Comparison of ENCODE assay signal across 1 cellular context in the genomic region with DNA sequence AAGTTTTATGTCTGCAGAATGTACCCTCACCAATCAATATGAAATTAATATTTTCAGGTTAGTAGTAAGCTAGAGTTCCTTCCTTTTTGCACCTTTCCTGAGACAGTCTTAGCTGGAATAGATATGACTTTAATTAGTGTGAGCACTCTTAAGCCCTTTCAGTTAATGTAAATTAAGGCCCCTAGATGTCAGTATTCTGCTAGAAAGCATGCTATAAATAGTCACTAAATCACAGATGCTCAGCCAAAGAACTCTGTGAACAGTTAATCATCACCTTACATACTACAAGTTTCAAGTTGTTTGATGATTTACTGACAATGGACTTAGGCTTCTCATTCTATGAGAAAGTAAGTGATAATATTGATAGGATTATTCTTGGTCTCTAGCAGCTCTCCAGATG.
TF ChIP-seq lines count a peak whose summit lies in the region.

No MANE protein-coding gene starts in this region.

TF ChIP-seq in K562, 482 proteins besides CTCF, POLR2A, EP300 and RAD21 (continued from another document):
- TF ChIP-seq DEAF1 (CRISPR knock-in tag; IDR thresholded peaks at IDR 0.05) (peak; percentile 25; the same call in 1 of the 2 replicates), PHF8 (IDR thresholded peaks at IDR 0.05; ENCODE audit: borderline replicate concordance, low read length) (no peak), ZNF217 (CRISPR knock-in tag; IDR thresholded peaks at IDR 0.05) (no peak), SIN3B (IDR thresholded peaks at IDR 0.05; ENCODE audit: low read depth) (no peak), KLF13 (tag; IDR thresholded peaks at IDR 0.05; ENCODE audit: borderline replicate concordance, low read depth) (no peak), ZNF12 (CRISPR knock-in tag; IDR thresholded peaks at IDR 0.05) (no peak), BRD4 (IDR thresholded peaks at IDR 0.05) (no peak), ZNF165 (CRISPR knock-in tag; IDR thresholded peaks at IDR 0.05; ENCODE audit: borderline replicate concordance) (no peak), DNMT1 (IDR thresholded peaks at IDR 0.05) (no peak), PBX2 (CRISPR knock-in tag; IDR thresholded peaks at IDR 0.05; ENCODE audit: low read depth) (no peak), PBX2 (tag; conservative IDR thresholded peaks at IDR 0.05; ENCODE audit: low read depth) (peak; percentile 74), HMG20A (CRISPR knock-in tag; conservative IDR thresholded peaks at IDR 0.05) (no peak), CUX1 (CRISPR knock-in tag; IDR thresholded peaks at IDR 0.05) (no peak), MEF2A (IDR thresholded peaks at IDR 0.05; ENCODE audit: control insufficient read depth, low read depth, low read length) (0 out of 2 replicates have a peak, but pooled peaks have one; percentile 46)
- TF ChIP-seq, protein P1, sequence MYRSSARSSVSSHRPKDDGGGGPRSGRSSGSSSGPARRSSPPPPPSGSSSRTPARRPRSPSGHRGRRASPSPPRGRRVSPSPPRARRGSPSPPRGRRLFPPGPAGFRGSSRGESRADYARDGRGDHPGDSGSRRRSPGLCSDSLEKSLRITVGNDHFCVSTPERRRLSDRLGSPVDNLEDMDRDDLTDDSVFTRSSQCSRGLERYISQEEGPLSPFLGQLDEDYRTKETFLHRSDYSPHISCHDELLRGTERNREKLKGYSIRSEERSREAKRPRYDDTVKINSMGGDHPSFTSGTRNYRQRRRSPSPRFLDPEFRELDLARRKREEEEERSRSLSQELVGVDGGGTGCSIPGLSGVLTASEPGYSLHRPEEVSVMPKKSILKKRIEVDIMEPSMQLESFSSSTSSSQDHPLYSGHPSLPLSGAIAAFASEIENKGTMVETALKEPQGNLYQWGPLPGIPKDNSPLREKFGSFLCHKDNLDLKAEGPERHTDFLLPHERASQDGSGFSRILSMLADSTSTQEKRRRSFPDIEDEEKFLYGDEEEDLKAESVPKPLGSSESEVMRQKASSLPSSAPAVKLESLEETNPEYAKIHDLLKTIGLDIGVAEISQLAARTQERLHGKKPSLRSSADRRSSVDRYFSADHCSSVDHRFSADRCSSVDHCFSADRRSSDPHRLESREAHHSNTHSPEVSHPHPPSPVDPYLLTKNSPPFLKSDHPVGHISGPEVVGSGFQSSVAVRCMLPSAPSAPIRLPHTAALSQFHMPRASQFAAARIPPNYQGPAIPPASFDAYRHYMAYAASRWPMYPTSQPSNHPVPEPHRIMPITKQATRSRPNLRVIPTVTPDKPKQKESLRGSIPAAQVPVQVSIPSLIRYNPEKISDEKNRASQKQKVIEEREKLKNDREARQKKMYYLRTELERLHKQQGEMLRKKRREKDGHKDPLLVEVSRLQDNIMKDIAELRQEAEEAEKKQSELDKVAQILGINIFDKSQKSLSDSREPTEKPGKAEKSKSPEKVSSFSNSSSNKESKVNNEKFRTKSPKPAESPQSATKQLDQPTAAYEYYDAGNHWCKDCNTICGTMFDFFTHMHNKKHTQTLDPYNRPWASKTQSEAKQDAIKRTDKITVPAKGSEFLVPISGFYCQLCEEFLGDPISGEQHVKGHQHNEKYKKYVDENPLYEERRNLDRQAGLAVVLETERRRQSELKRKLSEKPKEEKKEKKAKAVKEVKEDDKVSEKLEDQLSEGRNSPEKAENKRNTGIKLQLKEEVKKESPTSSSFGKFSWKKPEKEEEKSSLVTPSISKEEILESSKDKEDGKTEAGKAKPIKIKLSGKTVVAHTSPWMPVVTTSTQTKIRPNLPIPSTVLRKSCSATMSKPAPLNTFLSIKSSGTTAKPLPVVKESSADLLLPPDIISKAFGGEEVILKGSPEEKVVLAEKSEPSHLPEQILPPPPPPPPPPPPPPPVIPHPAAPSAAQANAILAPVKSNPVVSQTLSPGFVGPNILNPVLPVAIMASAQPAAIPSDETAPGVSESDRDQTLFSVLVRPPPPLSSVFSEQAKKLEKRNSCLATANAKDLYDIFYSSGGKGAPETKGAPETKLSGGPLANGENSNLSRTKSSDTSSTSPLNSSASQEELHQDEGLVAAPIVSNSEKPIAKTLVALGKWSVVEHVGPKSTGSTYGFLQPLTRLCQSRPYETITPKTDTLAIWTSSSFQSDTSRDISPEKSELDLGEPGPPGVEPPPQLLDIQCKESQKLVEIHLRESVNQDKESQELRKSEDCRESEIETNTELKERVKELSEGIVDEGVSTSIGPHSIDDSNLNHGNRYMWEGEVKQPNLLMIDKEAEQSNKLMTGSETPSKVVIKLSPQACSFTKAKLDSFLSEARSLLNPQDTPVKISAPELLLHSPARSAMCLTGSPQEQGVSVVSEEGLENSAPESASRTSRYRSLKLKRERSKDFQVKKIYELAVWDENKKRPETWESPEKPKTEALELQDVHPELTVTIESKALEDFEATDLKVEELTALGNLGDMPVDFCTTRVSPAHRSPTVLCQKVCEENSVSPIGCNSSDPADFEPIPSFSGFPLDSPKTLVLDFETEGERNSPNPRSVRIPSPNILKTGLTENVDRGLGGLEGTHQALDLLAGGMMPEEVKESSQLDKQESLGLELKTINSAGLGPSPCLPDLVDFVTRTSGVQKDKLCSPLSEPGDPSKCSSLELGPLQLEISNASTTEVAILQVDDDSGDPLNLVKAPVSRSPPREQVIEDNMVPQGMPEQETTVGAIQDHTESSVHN (IDR thresholded peaks at IDR 0.05; ENCODE audit: borderline replicate concordance in 1 of 2, low read depth in 1 of 2): no peak
